ENCODE assay signal across 18 cellular contexts in genomic region chr5:93371893-93372292, GRCh38.
"Had no signal": no experiment of that assay in that cellular context is flagged by ENCODE, and none has a peak within 500 bp of the region (broad histone marks: within the 10 kb centered on the region; RNA-seq: fewer than 3 reads in every experiment).

No MANE protein-coding gene starts in this region.

- H3K36me3 ChIP-seq: left ventricle myocardium inferior, ovary, sigmoid colon, spleen, suprapubic skin, thoracic aorta, tibial artery, upper lobe of right lung had no signal

- H3K4me3 ChIP-seq: left ventricle myocardium inferior, lung, mucosa of descending colon, ovary, sigmoid colon, spleen, suprapubic skin, thoracic aorta, tibial artery, upper lobe of right lung had no signal

- DNase-seq: islet precursor cell; left ventricle myocardium inferior; midbrain; mucosa of descending colon; naive thymus-derived CD4-positive, alpha-beta T cell; ovary; right cardiac atrium; sigmoid colon; small intestine; spleen; stimulated activated CD4-positive, alpha-beta T cell treated with anti-CD3 and anti-CD28 coated beads, Interleukin-4, amount 100 ng/mL, for 24 hours; stimulated activated naive CD4-positive, alpha-beta T cell; tibial artery; trophoblast cell; upper lobe of right lung had no signal

- H3K27me3 ChIP-seq: ovary, sigmoid colon, spleen, suprapubic skin, tibial artery, upper lobe of right lung had no signal
